In the genomic region with DNA sequence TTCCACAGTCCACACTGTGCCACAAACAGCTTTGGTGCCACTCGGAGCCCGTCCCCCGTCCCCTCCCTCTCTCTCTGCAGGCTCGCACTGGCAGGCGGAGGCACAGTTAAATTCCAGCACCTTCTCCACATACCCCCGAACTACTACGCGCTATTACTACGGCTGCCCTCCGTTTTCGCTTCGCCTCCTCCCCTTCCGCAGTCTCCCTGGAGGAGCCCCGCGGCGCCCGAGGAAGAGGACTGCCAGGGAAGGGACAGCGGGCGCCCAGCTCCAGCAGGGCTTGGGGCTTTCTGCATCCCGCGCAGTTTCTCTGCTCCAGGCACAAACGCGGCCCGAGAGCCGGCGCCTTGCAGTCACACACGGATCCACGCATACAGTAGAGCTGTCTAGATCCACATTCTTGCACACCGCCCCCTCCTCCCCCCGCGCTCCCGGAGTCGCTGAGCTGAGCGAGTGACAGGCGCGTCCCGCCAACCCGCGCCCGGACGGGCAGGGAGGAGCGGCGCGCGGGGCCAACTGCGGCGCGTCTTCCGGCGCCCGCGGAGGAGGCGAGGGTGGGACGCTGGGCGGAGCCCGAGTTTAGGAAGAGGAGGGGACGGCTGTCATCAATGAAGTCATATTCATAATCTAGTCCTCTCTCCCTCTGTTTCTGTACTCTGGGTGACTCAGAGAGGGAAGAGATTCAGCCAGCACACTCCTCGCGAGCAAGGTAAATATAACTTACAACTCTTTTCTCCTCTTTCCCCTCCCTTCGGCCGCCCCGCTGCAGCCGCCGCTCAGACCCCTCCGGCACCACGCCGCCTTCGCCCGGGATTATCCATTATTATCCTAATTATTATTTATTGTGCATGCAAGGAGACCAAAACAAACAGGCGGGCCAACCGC, we compare ENCODE assay signal across 8 cellular contexts. TPM values are rescaled to one million over a fixed set of nuclear protein-coding genes. Genes with fewer than 3 reads are reported as not detected.
DNase-seq lines count a peak whose midpoint lies in the region; ATAC-seq and TF ChIP-seq lines count a peak whose summit lies in the region.

A gene (plus strand): TSS at position 652 of the 885 bp plus-strand sequence. CDS start 13,676 bp downstream, outside the sequence.

- peak; percentile 73 for ATAC-seq in GM18508 (IDR thresholded peaks at IDR 0.05; ENCODE audit: insufficient read depth, unreplicated experiment)
- peak; percentile 75 for ATAC-seq in HG02973 (IDR thresholded peaks at IDR 0.05; ENCODE audit: unreplicated experiment)
- peak; percentile 93 for ATAC-seq in aorta (ENCODE audit: low FRiP score)

- H3K4me1 ChIP-seq in aorta (ENCODE audit: control insufficient read depth in 1 of 2, insufficient read depth in 2 of 2, low read length in 2 of 2): peaks cover 0 to 3% of the 10 kb centered on the region in 2 donors

- 1% methylated on average over 60 to 71 of the region's 71 CpGs for WGBS in aorta, 2 donors

- no peak for TF ChIP-seq CTCF in astrocyte of the cerebellum (IDR thresholded peaks at IDR 0.05; ENCODE audit: low read depth, low read length, missing control alignments)

- peak within 1 kb of the TSS; percentile 79 to 93 for H3K27ac ChIP-seq in aorta (ENCODE audit: low read depth in 1 of 2, low read length in 2 of 2)

- H3K9me3 ChIP-seq in aorta (ENCODE audit: control insufficient read depth, low read length): no peaks in the 10 kb centered on the region

- in situ Hi-C loops in astrocyte of the cerebellum (cut with HindIII; ENCODE audit: low sequenced_read_pairs): no loop called here

- no peaks in the 10 kb centered on the region for H3K27me3 ChIP-seq in aorta (ENCODE audit: control insufficient read depth in 1 of 2, insufficient read depth in 2 of 2, low read length in 1 of 2)

- peak within 1 kb of the TSS; percentile 81 for H3K4me3 ChIP-seq in astrocyte of the cerebellum (ENCODE audit: low read depth, low read length)
- H3K4me3 ChIP-seq in aorta (ENCODE audit: low read length in 2 of 2): peak within 1 kb of the TSS; percentile 85 to 95

- no peaks in the 10 kb centered on the region for H3K36me3 ChIP-seq in aorta (ENCODE audit: control insufficient read depth in 1 of 2, insufficient read depth in 2 of 2, low read length in 1 of 2)

- intact Hi-C loops in aorta (cut with DNase I): loop anchor here (2.0 to 10.0 kb wide), 7 partner anchors 37 to 830 kb away; a partner anchor contains a TSS

- DNase-seq in NCI-H2029 treated with DMSO at 0.1 percent for 48 hours (lab: John Stamatoyannopoulos, UW) (peak; percentile 57), T-helper 9 cell (peak; percentile 94), astrocyte of the cerebellum (ENCODE audit: low read depth) (peak; percentile 93), hepatic stellate cell (ENCODE audit: low spot score) (peak; percentile 96), renal cortical epithelial cell (ENCODE audit: low read depth) (peak; percentile 90), aorta (peak; percentile 99)

RNA-seq across cellular contexts. Expression of the gene that starts here (rescaled TPM):
- total RNA-seq in renal cortical epithelial cell (41.5 and 186 TPM in 2 replicates), aorta (100 to 1,000 TPM; 206 to 265 TPM)
- 10 to 100 TPM; 61.7 to 84.8 TPM for polyA plus RNA-seq in aorta

Comparison
In these comparisons a context has a peak if more than half of its experiments do, and no peak if none do; other contexts are left out.
1. Peak in every context shown above with its lines: DNase-seq, ATAC-seq, H3K4me3 ChIP-seq and H3K27ac ChIP-seq.